ENCODE assay signal across 8 cellular contexts in the genomic region with DNA sequence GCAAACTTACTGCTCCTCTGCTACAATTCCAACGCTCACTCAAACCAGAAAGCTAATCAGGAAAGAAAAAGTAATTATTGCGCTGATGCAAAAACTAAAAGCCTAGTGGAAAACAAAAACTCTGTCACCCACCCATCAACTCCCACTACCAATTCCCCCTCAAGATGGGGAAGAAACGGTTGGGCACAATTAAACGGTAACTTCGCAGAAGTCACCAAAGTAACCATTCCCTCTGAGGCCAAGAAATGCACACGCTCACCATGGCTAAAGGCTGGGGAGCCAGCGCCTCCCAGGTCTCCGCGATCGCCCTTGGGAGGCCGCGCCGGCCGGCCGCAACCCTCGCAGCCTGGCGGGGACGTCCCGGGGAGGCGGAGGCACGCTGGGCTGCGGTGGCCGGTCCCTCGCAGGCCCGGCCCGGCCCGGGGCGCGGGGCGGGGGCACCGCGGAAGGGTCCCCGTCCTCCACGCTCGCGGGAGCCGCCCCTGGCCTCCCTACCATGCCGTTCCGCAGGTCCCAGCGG. TPM values are rescaled to one million over a fixed set of nuclear protein-coding genes. Genes with fewer than 3 reads are reported as not detected.
A peak's percentile ranks its signal among the peaks of the same experiment; 100 is the strongest.
DNase-seq lines count a peak whose midpoint lies in the region; TF ChIP-seq lines count a peak whose summit lies in the region.

No MANE protein-coding gene starts in this region.

- peak overlapping the region; percentile 92 for H3K27ac Mint-ChIP-seq in stimulated activated naive CD8-positive, alpha-beta T cell treated with anti-CD3 and anti-CD28 coated beads, Interleukin-15, Interleukin-2, amounts not matched to agents 100 ng/mL and 50 ng/mL, for 24 hours

- POLR2A ChIA-PET in HEK293T (lab: Yijun Ruan, JAX): no interaction called here

- DNase-seq in NCI-H524 (lab: John Stamatoyannopoulos, UW) (peak; percentile 42 to 53), NCI-H524 treated with DMSO at 0.1 percent for 48 hours (lab: John Stamatoyannopoulos, UW) (no peak), HEK293T (ENCODE audit: extremely low spot score) (peak; percentile 18), NCI-H1092 treated with DMSO at 0.1 percent for 48 hours (lab: John Stamatoyannopoulos, UW) (peak; percentile 25), breast epithelium (ENCODE audit: low spot score in 2 of 2) (no peak), kidney epithelial cell (ENCODE audit: low read depth) (no peak), NCI-H446 treated with DMSO at 0.1 percent for 48 hours (lab: John Stamatoyannopoulos, UW) (no peak)

- intact Hi-C loops in breast epithelium (cut with DNase I; ENCODE audit: low total_unique reads): loop anchor here (10.0 kb wide), 1 partner anchor 708 kb away; no protein-coding TSS in a partner anchor

- H3K9me3 ChIP-seq in breast epithelium: no peaks in the 10 kb centered on the region

- H3K36me3 ChIP-seq in breast epithelium (no peaks in the 10 kb centered on the region), kidney epithelial cell (ENCODE audit: control insufficient read depth, insufficient read depth, low read length) (no peaks in the 10 kb centered on the region)

- no peaks in the 10 kb centered on the region for H3K4me1 ChIP-seq in breast epithelium

- peak overlapping the region; percentile 92 to 99 for H3K27ac ChIP-seq in breast epithelium

- H3K27me3 Mint-ChIP-seq in stimulated activated naive CD8-positive, alpha-beta T cell treated with anti-CD3 and anti-CD28 coated beads, Interleukin-15, Interleukin-2, amounts not matched to agents 100 ng/mL and 50 ng/mL, for 24 hours: no peaks in the 10 kb centered on the region

- TF ChIP-seq POLR2A in breast epithelium (IDR thresholded peaks at IDR 0.05): no peak

- peak overlapping the region; percentile 97 for H3K4me3 Mint-ChIP-seq in stimulated activated naive CD8-positive, alpha-beta T cell treated with anti-CD3 and anti-CD28 coated beads, Interleukin-15, Interleukin-2, amounts not matched to agents 100 ng/mL and 50 ng/mL, for 24 hours

- peaks cover 35% of the 10 kb centered on the region for H3K4me1 Mint-ChIP-seq in stimulated activated naive CD8-positive, alpha-beta T cell treated with anti-CD3 and anti-CD28 coated beads, Interleukin-15, Interleukin-2, amounts not matched to agents 100 ng/mL and 50 ng/mL, for 24 hours (ENCODE audit: low read depth)

- TF ChIP-seq CTCF in breast epithelium (IDR thresholded peaks at IDR 0.05): no peak
- TF ChIP-seq CTCF in kidney epithelial cell (IDR thresholded peaks at IDR 0.05; ENCODE audit: insufficient read depth, low read length, poor library complexity, severe bottlenecking): no peak

- CTCF ChIA-PET in HEK293T (lab: Yijun Ruan, JAX): no interaction called here

- no peaks in the 10 kb centered on the region for H3K27me3 ChIP-seq in breast epithelium
- no peaks in the 10 kb centered on the region for H3K27me3 ChIP-seq in kidney epithelial cell (ENCODE audit: control insufficient read depth, insufficient read depth, low read length)

- H3K36me3 Mint-ChIP-seq in stimulated activated naive CD8-positive, alpha-beta T cell treated with anti-CD3 and anti-CD28 coated beads, Interleukin-15, Interleukin-2, amounts not matched to agents 100 ng/mL and 50 ng/mL, for 24 hours (ENCODE audit: low read depth): peaks cover 17% of the 10 kb centered on the region

- H3K4me3 ChIP-seq in breast epithelium: peak overlapping the region; percentile 76 to 91 (median 88)
- H3K4me3 ChIP-seq in kidney epithelial cell (ENCODE audit: low read depth, low read length): peak overlapping the region; percentile 97

- H3K9me3 Mint-ChIP-seq in stimulated activated naive CD8-positive, alpha-beta T cell treated with anti-CD3 and anti-CD28 coated beads, Interleukin-15, Interleukin-2, amounts not matched to agents 100 ng/mL and 50 ng/mL, for 24 hours: no peaks in the 10 kb centered on the region

TF ChIP-seq in HEK293T, 16 proteins besides CTCF, POLR2A, EP300 and RAD21:
- TF ChIP-seq HDGF (IDR thresholded peaks at IDR 0.05; ENCODE audit: borderline replicate concordance) (no peak), SUZ12 (IDR thresholded peaks at IDR 0.05) (no peak), FOXK2 (IDR thresholded peaks at IDR 0.05) (no peak), ARNT (IDR thresholded peaks at IDR 0.05) (no peak), BHLHE40 (IDR thresholded peaks at IDR 0.05; ENCODE audit: borderline replicate concordance) (no peak), SP1 (IDR thresholded peaks at IDR 0.05) (no peak), CTBP1 (IDR thresholded peaks at IDR 0.05; ENCODE audit: borderline replicate concordance) (no peak), LEF1 (IDR thresholded peaks at IDR 0.05; ENCODE audit: borderline replicate concordance) (no peak), L3MBTL2 (conservative IDR thresholded peaks at IDR 0.05) (no peak), FOXA1 (IDR thresholded peaks at IDR 0.05) (no peak), ZNF384 (IDR thresholded peaks at IDR 0.05) (no peak), NFRKB (IDR thresholded peaks at IDR 0.05) (no peak), FOXM1 (IDR thresholded peaks at IDR 0.05; ENCODE audit: borderline replicate concordance) (no peak), ELF4 (IDR thresholded peaks at IDR 0.05) (no peak), TARDBP (IDR thresholded peaks at IDR 0.05) (no peak)
- TF ChIP-seq, protein P1, sequence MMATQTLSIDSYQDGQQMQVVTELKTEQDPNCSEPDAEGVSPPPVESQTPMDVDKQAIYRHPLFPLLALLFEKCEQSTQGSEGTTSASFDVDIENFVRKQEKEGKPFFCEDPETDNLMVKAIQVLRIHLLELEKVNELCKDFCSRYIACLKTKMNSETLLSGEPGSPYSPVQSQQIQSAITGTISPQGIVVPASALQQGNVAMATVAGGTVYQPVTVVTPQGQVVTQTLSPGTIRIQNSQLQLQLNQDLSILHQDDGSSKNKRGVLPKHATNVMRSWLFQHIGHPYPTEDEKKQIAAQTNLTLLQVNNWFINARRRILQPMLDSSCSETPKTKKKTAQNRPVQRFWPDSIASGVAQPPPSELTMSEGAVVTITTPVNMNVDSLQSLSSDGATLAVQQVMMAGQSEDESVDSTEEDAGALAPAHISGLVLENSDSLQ (IDR thresholded peaks at IDR 0.05): no peak

RNA-seq across cellular contexts. Expression of gene SLTM, which starts 0.6 kb away (rescaled TPM):
- total RNA-seq in breast epithelium (100 to 1,000 TPM; 102 to 195 (median 163) TPM), kidney epithelial cell (60.2 and 73.1 TPM in 2 replicates)

RNA-seq across cellular contexts. Expression of gene RNF111, which starts 54.6 kb away (rescaled TPM):
- 10 to 100 TPM; 18.4 to 36.9 (median 27.9) TPM for total RNA-seq in breast epithelium
- total RNA-seq in kidney epithelial cell: 15.3 and 18.0 TPM in 2 replicates

Comparison
In these comparisons a context has a peak if more than half of its experiments do, and no peak if none do; other contexts are left out.
1. DNase-seq: peak in NCI-H524 (2 of 2), HEK293T (single experiment) and NCI-H1092 treated with DMSO at 0.1 percent for 48 hours (single experiment); none in NCI-H524 treated with DMSO at 0.1 percent for 48 hours (single experiment), breast epithelium (0 of 2), kidney epithelial cell (single experiment) and NCI-H446 treated with DMSO at 0.1 percent for 48 hours (single experiment).